20 cellular contexts compared by ENCODE assay signal in the genomic region with DNA sequence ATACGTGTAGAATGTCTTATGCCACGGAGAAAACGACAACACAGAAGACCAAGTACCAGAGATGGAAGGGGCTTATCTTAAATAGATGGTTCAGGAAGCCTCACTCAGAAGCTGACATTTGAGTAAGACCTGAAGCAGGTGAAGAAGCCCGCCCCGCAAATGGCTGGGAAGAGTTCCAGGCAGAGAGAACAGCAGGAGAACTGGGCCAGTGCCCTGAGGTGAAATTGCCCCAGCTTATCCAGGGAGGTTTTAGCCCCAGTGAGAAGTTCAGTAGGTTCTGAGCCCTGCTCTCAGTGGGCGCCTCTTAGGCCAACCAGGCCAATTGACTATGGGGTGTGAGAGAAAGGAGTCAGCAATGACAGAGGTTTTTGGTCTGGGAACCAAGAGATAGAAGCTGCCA.
"Had no signal": no experiment of that assay in that cellular context is flagged by ENCODE, and none has a peak within 500 bp of the region (broad histone marks: within the 10 kb centered on the region; RNA-seq: fewer than 3 reads in every experiment).

No MANE protein-coding gene starts in this region.

- H2AFZ ChIP-seq: parathyroid adenoma had no signal

- H3K4me3 ChIP-seq: coronary artery, heart left ventricle, lung, right atrium auricular region, tibial artery, upper lobe of left lung had no signal

- H3K27ac ChIP-seq: coronary artery, heart left ventricle, parathyroid adenoma, right atrium auricular region, tibial artery, upper lobe of left lung had no signal

- H3K36me3 ChIP-seq: heart left ventricle, right atrium auricular region, tibial artery, upper lobe of left lung had no signal

- H3K9me3 Mint-ChIP-seq: endodermal cell; naive thymus-derived CD4-positive, alpha-beta T cell; nephron progenitor cell; stimulated activated effector memory CD8-positive, alpha-beta T cell treated with anti-CD3 and anti-CD28 coated beads, Interleukin-12 subunit alpha, Interleukin-12 subunit beta, amount 100 ng/mL, for 72 hours had no signal

- H3K27me3 ChIP-seq: heart left ventricle, right atrium auricular region, tibial artery, upper lobe of left lung had no signal

- H3K4me1 ChIP-seq: parathyroid adenoma had no signal

- H3K4me3 Mint-ChIP-seq: endodermal cell; naive thymus-derived CD4-positive, alpha-beta T cell; nephron progenitor cell; stimulated activated effector memory CD8-positive, alpha-beta T cell treated with anti-CD3 and anti-CD28 coated beads, Interleukin-12 subunit alpha, Interleukin-12 subunit beta, amount 100 ng/mL, for 72 hours had no signal

- H3K27me3 Mint-ChIP-seq: naive thymus-derived CD4-positive, alpha-beta T cell had no signal

- H3K9ac ChIP-seq: parathyroid adenoma had no signal

- H3K9me3 ChIP-seq: heart left ventricle, right atrium auricular region, tibial artery, upper lobe of left lung had no signal

- ATAC-seq: heart left ventricle; left colon; left ventricle myocardium superior; naive thymus-derived CD4-positive, alpha-beta T cell; stimulated activated effector memory CD8-positive, alpha-beta T cell treated with anti-CD3 and anti-CD28 coated beads, Interleukin-12 subunit alpha, Interleukin-12 subunit beta, amount 100 ng/mL, for 72 hours; stimulated activated naive CD8-positive, alpha-beta T cell treated with anti-CD3 and anti-CD28 coated beads, Interleukin-15, Interleukin-2, amounts not matched to agents 100 U/mL and 50 U/mL, for 24 hours had no signal

- H3K27ac Mint-ChIP-seq: endodermal cell; nephron progenitor cell; stimulated activated effector memory CD8-positive, alpha-beta T cell treated with anti-CD3 and anti-CD28 coated beads, Interleukin-12 subunit alpha, Interleukin-12 subunit beta, amount 100 ng/mL, for 72 hours had no signal

- DNase-seq: effector CD4-positive, alpha-beta T cell; endodermal cell; erythroblast; foreskin melanocyte; heart left ventricle; hippocampal formation; left colon; left ventricle myocardium superior; naive thymus-derived CD4-positive, alpha-beta T cell; nephron progenitor cell; stimulated activated CD4-positive, alpha-beta T cell treated with anti-CD3 and anti-CD28 coated beads, Interleukin-4, amount 100 ng/mL, for 1 hour; stimulated activated CD8-positive, alpha-beta memory T cell treated with anti-CD3 and anti-CD28 coated beads, Interleukin-4, amount 100 ng/mL, for 48 hours; stimulated activated naive CD8-positive, alpha-beta T cell treated with anti-CD3 and anti-CD28 coated beads, Interleukin-15, Interleukin-2, amounts not matched to agents 100 U/mL and 50 U/mL, for 24 hours; tibial artery; upper lobe of left lung had no signal
